Comparison of ENCODE assay signal across 2 cellular contexts in genomic region chrX:48505481-48505880, GRCh38.
TF ChIP-seq lines count a peak whose summit lies in the region.

No MANE protein-coding gene starts in this region.

TF ChIP-seq in K562, 482 proteins besides CTCF, POLR2A, EP300 and RAD21:
- TF ChIP-seq ZNF644 (tag; IDR thresholded peaks at IDR 0.05; ENCODE audit: low read depth), result no peak
- TF ChIP-seq MAZ (CRISPR knock-in tag; conservative IDR thresholded peaks at IDR 0.05 in 1 of 2, IDR thresholded peaks at IDR 0.05 in 1 of 2), result no peak
- TF ChIP-seq HMG20A (CRISPR knock-in tag; conservative IDR thresholded peaks at IDR 0.05), result no peak
- TF ChIP-seq SRSF3 (IDR thresholded peaks at IDR 0.05; ENCODE audit: insufficient read depth, low read length), result no peak
- TF ChIP-seq, protein P1, sequence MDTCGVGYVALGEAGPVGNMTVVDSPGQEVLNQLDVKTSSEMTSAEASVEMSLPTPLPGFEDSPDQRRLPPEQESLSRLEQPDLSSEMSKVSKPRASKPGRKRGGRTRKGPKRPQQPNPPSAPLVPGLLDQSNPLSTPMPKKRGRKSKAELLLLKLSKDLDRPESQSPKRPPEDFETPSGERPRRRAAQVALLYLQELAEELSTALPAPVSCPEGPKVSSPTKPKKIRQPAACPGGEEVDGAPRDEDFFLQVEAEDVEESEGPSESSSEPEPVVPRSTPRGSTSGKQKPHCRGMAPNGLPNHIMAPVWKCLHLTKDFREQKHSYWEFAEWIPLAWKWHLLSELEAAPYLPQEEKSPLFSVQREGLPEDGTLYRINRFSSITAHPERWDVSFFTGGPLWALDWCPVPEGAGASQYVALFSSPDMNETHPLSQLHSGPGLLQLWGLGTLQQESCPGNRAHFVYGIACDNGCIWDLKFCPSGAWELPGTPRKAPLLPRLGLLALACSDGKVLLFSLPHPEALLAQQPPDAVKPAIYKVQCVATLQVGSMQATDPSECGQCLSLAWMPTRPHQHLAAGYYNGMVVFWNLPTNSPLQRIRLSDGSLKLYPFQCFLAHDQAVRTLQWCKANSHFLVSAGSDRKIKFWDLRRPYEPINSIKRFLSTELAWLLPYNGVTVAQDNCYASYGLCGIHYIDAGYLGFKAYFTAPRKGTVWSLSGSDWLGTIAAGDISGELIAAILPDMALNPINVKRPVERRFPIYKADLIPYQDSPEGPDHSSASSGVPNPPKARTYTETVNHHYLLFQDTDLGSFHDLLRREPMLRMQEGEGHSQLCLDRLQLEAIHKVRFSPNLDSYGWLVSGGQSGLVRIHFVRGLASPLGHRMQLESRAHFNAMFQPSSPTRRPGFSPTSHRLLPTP (IDR thresholded peaks at IDR 0.05; ENCODE audit: borderline replicate concordance, extremely low read depth, insufficient read length), result no peak
- peak; percentile 24; the same call in 1 of the 2 replicates for TF ChIP-seq CEBPG (CRISPR knock-in tag; IDR thresholded peaks at IDR 0.05)
- TF ChIP-seq CEBPG (tag; conservative IDR thresholded peaks at IDR 0.05 in 1 of 2, IDR thresholded peaks at IDR 0.05 in 1 of 2), result peak; percentile 68 to 77
- 0 out of 2 replicates have a peak, but pooled peaks have one; percentile 51 for TF ChIP-seq FOSL1 (tag; conservative IDR thresholded peaks at IDR 0.05)
- TF ChIP-seq E2F6 (IDR thresholded peaks at IDR 0.05; ENCODE audit: borderline replicate concordance in 1 of 2, extremely low read depth in 1 of 2, insufficient read depth in 1 of 2, insufficient read length in 1 of 2, low read depth in 1 of 2, low read length in 1 of 2, poor library complexity in 1 of 2, severe bottlenecking in 1 of 2), result no peak
- TF ChIP-seq NR2C1 (IDR thresholded peaks at IDR 0.05), result no peak
- no peak for TF ChIP-seq NR2C1 (tag; IDR thresholded peaks at IDR 0.05)
- no peak for TF ChIP-seq NCOR1 (IDR thresholded peaks at IDR 0.05)
- peak; percentile 79 for TF ChIP-seq CEBPB (tag; IDR thresholded peaks at IDR 0.05)

TF ChIP-seq in liver, 16 proteins besides CTCF, POLR2A, EP300 and RAD21:
- TF ChIP-seq GABPA (IDR thresholded peaks at IDR 0.05 in 1 of 2, conservative IDR thresholded peaks at IDR 0.05 in 1 of 2) (no peak), NR2F2 (IDR thresholded peaks at IDR 0.05) (peak; percentile 31), FOXA2 (IDR thresholded peaks at IDR 0.05) (no peak), EGR1 (IDR thresholded peaks at IDR 0.05; ENCODE audit: low read depth in 2 of 2) (no peak), HNF4G (IDR thresholded peaks at IDR 0.05) (no peak), RXRA (IDR thresholded peaks at IDR 0.05) (peak; percentile 53 to 68), FOXA1 (IDR thresholded peaks at IDR 0.05) (no peak), TAF1 (conservative IDR thresholded peaks at IDR 0.05) (no peak), SP1 (IDR thresholded peaks at IDR 0.05) (no peak), YY1 (IDR thresholded peaks at IDR 0.05) (no peak), JUND (IDR thresholded peaks at IDR 0.05) (peak; percentile 22 to 80), HNF4A (conservative IDR thresholded peaks at IDR 0.05) (peak; percentile 35 to 56)
- TF ChIP-seq, protein P2, sequence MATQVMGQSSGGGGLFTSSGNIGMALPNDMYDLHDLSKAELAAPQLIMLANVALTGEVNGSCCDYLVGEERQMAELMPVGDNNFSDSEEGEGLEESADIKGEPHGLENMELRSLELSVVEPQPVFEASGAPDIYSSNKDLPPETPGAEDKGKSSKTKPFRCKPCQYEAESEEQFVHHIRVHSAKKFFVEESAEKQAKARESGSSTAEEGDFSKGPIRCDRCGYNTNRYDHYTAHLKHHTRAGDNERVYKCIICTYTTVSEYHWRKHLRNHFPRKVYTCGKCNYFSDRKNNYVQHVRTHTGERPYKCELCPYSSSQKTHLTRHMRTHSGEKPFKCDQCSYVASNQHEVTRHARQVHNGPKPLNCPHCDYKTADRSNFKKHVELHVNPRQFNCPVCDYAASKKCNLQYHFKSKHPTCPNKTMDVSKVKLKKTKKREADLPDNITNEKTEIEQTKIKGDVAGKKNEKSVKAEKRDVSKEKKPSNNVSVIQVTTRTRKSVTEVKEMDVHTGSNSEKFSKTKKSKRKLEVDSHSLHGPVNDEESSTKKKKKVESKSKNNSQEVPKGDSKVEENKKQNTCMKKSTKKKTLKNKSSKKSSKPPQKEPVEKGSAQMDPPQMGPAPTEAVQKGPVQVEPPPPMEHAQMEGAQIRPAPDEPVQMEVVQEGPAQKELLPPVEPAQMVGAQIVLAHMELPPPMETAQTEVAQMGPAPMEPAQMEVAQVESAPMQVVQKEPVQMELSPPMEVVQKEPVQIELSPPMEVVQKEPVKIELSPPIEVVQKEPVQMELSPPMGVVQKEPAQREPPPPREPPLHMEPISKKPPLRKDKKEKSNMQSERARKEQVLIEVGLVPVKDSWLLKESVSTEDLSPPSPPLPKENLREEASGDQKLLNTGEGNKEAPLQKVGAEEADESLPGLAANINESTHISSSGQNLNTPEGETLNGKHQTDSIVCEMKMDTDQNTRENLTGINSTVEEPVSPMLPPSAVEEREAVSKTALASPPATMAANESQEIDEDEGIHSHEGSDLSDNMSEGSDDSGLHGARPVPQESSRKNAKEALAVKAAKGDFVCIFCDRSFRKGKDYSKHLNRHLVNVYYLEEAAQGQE (IDR thresholded peaks at IDR 0.05), result no peak
- TF ChIP-seq, protein P3, sequence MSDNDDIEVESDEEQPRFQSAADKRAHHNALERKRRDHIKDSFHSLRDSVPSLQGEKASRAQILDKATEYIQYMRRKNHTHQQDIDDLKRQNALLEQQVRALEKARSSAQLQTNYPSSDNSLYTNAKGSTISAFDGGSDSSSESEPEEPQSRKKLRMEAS (IDR thresholded peaks at IDR 0.05), result no peak
- TF ChIP-seq, protein P4, sequence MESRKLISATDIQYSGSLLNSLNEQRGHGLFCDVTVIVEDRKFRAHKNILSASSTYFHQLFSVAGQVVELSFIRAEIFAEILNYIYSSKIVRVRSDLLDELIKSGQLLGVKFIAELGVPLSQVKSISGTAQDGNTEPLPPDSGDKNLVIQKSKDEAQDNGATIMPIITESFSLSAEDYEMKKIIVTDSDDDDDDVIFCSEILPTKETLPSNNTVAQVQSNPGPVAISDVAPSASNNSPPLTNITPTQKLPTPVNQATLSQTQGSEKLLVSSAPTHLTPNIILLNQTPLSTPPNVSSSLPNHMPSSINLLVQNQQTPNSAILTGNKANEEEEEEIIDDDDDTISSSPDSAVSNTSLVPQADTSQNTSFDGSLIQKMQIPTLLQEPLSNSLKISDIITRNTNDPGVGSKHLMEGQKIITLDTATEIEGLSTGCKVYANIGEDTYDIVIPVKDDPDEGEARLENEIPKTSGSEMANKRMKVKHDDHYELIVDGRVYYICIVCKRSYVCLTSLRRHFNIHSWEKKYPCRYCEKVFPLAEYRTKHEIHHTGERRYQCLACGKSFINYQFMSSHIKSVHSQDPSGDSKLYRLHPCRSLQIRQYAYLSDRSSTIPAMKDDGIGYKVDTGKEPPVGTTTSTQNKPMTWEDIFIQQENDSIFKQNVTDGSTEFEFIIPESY (IDR thresholded peaks at IDR 0.05), result no peak
- TF ChIP-seq, protein P5, sequence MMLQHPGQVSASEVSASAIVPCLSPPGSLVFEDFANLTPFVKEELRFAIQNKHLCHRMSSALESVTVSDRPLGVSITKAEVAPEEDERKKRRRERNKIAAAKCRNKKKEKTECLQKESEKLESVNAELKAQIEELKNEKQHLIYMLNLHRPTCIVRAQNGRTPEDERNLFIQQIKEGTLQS (IDR thresholded peaks at IDR 0.05), result peak; percentile 50
